Comparison of ENCODE assay signal across 9 cellular contexts in genomic region chr16:1645914-1646525, GRCh38. TPM values are rescaled to one million over a fixed set of nuclear protein-coding genes. Genes with fewer than 3 reads are reported as not detected.
DNase-seq lines count a peak whose midpoint lies in the region; ATAC-seq and TF ChIP-seq lines count a peak whose summit lies in the region.
"Had no signal": no experiment of that assay in that cellular context is flagged by ENCODE, and none has a peak within 500 bp of the region (broad histone marks: within the 10 kb centered on the region; RNA-seq: fewer than 3 reads in every experiment).

No MANE protein-coding gene starts in this region.

- no peaks in the 10 kb centered on the region for H3K9me3 Mint-ChIP-seq in CD8-positive, alpha-beta T cell
- no peaks in the 10 kb centered on the region for H3K9me3 Mint-ChIP-seq in osteocyte (ENCODE audit: unreplicated experiment)
- H3K9me3 Mint-ChIP-seq: nephron had no signal

- CTCF ChIA-PET in CD8-positive, alpha-beta T cell (lab: Charles Lee): interaction anchor here (0.9 kb wide), 1 partner anchor 33 kb away, joined by 3 read pairs; no protein-coding TSS in a partner anchor
- CTCF ChIA-PET in OCI-LY7 (lab: Charles Lee; ENCODE audit: unreplicated experiment): no interaction called here

- H3K27ac ChIP-seq in CD8-positive, alpha-beta T cell (ENCODE audit: low read depth, low read length): no peak overlapping the region
- peak overlapping the region; percentile 75 for H3K27ac ChIP-seq in OCI-LY7 (ENCODE audit: low read depth, low read length, poor library complexity, severe bottlenecking)

- POLR2A ChIA-PET in CD8-positive, alpha-beta T cell (lab: Charles Lee): interaction anchor here (0.6 kb wide), 1 partner anchor 52 kb away, joined by 3 read pairs; no protein-coding TSS in a partner anchor
- POLR2A ChIA-PET in OCI-LY7 (lab: Charles Lee): no interaction called here

- H3K27ac Mint-ChIP-seq in CD8-positive, alpha-beta T cell: peak overlapping the region; percentile 58
- peak overlapping the region; percentile 77 for H3K27ac Mint-ChIP-seq in osteocyte (ENCODE audit: unreplicated experiment)
- H3K27ac Mint-ChIP-seq: nephron had no signal

- no peak overlapping the region for H2AFZ ChIP-seq in OCI-LY7 (ENCODE audit: low read length)

- H3K36me3 ChIP-seq in CD8-positive, alpha-beta T cell (ENCODE audit: insufficient read depth, low read length): peaks cover 10% of the 10 kb centered on the region
- H3K36me3 ChIP-seq in OCI-LY7 (ENCODE audit: insufficient read depth, low read length) (peaks cover 53% of the 10 kb centered on the region), HAP-1 (replicated peaks) (peaks cover 30% of the 10 kb centered on the region)

- DNase-seq in CD8-positive, alpha-beta T cell: peak in 5 of 7 experiments; percentile 17 to 69 (median 33)
- DNase-seq in OCI-LY7 (ENCODE audit: low spot score) (no peak), osteocyte (ENCODE audit: extremely low spot score, unreplicated experiment) (no peak), GM20000 (ENCODE audit: low spot score) (no peak), HAP-1 (ENCODE audit: low spot score in 2 of 2) (no peak), retina (no peak)
- peak; percentile 41 for DNase-seq in activated naive CD4-positive, alpha-beta T cell treated with anti-CD3 and anti-CD28 coated beads, Interleukin-2, amount 50 U/mL, for 16 hours

- peaks cover 74% of the 10 kb centered on the region for H3K36me3 Mint-ChIP-seq in CD8-positive, alpha-beta T cell
- H3K36me3 Mint-ChIP-seq in osteocyte (ENCODE audit: unreplicated experiment): peaks cover 59% of the 10 kb centered on the region

- H3K4me1 ChIP-seq in CD8-positive, alpha-beta T cell (ENCODE audit: insufficient read depth, low read length): peaks cover 7% of the 10 kb centered on the region
- H3K4me1 ChIP-seq in OCI-LY7 (ENCODE audit: insufficient read depth, low read length, poor library complexity, severe bottlenecking) (peaks cover 19% of the 10 kb centered on the region), HAP-1 (no peaks in the 10 kb centered on the region)

- BruUV-seq in OCI-LY7 (replicated peaks; lab: Mats Ljungman, UMichigan): no TSS peak

- H4K20me1 ChIP-seq in OCI-LY7 (ENCODE audit: insufficient read depth, low read length): no peaks in the 10 kb centered on the region

- H3K27me3 ChIP-seq in CD8-positive, alpha-beta T cell (ENCODE audit: insufficient read depth, low read length): no peaks in the 10 kb centered on the region
- no peaks in the 10 kb centered on the region for H3K27me3 ChIP-seq in HAP-1 (ENCODE audit: low read depth)

- intact Hi-C loops in CD8-positive, alpha-beta T cell (cut with DNase I, micrococcal nuclease): loop anchor here in 1 of 2 experiments (2.0 kb wide), 1 partner anchor 41 kb away; no protein-coding TSS in a partner anchor
- intact Hi-C loops in OCI-LY7 (cut with micrococcal nuclease; ENCODE audit: unreplicated experiment): no loop called here

- H3K4me3 ChIP-seq in CD8-positive, alpha-beta T cell (ENCODE audit: low read depth, low read length): no peak overlapping the region
- H3K4me3 ChIP-seq in OCI-LY7 (ENCODE audit: low read depth, low read length, poor library complexity, severe bottlenecking): no peak overlapping the region
- H3K4me3 ChIP-seq in HAP-1: no peak overlapping the region

- in situ Hi-C loops in HAP-1 (cut with MboI; ENCODE audit: low sequenced_read_pairs): no loop called here

- no peak overlapping the region for H3K4me2 ChIP-seq in OCI-LY7 (ENCODE audit: low read length)

- TF ChIP-seq CTCF in CD8-positive, alpha-beta T cell (IDR thresholded peaks at IDR 0.05): no peak
- TF ChIP-seq CTCF in OCI-LY7 (conservative IDR thresholded peaks at IDR 0.05; ENCODE audit: low read length): no peak
- TF ChIP-seq CTCF in osteocyte (IDR thresholded peaks at IDR 0.05): no peak
- TF ChIP-seq CTCF in GM20000 (IDR thresholded peaks at IDR 0.05; ENCODE audit: extremely low read depth, missing control alignments): no peak

- no peaks in the 10 kb centered on the region for H3K9me3 ChIP-seq in CD8-positive, alpha-beta T cell (ENCODE audit: low read length)
- no peaks in the 10 kb centered on the region for H3K9me3 ChIP-seq in OCI-LY7 (ENCODE audit: low read length)
- H3K9me3 ChIP-seq in HAP-1: no peaks in the 10 kb centered on the region

- H3K27me3 Mint-ChIP-seq in CD8-positive, alpha-beta T cell (ENCODE audit: low read depth): no peaks in the 10 kb centered on the region
- no peaks in the 10 kb centered on the region for H3K27me3 Mint-ChIP-seq in osteocyte (ENCODE audit: unreplicated experiment)

- no peak overlapping the region for H3K4me3 Mint-ChIP-seq in CD8-positive, alpha-beta T cell
- H3K4me3 Mint-ChIP-seq in osteocyte (ENCODE audit: unreplicated experiment): no peak overlapping the region
- H3K4me3 Mint-ChIP-seq: nephron had no signal

- ATAC-seq in CD8-positive, alpha-beta T cell: peak; percentile 62
- no peak for ATAC-seq in HG02884 (IDR thresholded peaks at IDR 0.05; ENCODE audit: unreplicated experiment)

- H3K79me2 ChIP-seq in OCI-LY7 (ENCODE audit: insufficient read depth, low read depth, low read length): no peaks in the 10 kb centered on the region

- H3K4me1 Mint-ChIP-seq in CD8-positive, alpha-beta T cell (ENCODE audit: low read depth): peaks cover 15% of the 10 kb centered on the region
- peaks cover 20% of the 10 kb centered on the region for H3K4me1 Mint-ChIP-seq in osteocyte (ENCODE audit: unreplicated experiment)
- H3K4me1 Mint-ChIP-seq: nephron had no signal

- no peaks in the 10 kb centered on the region for H3K9me2 ChIP-seq in OCI-LY7 (ENCODE audit: insufficient read depth, low read length)

RNA-seq across cellular contexts. Expression of gene JPT2, which starts 32.1 kb away (rescaled TPM):
- 1 to 10 TPM; 1.4 to 2.8 TPM for total RNA-seq in CD8-positive, alpha-beta T cell
- total RNA-seq in OCI-LY7 (2014; rRNA removed; shearing (Covaris generic)): 48.3 and 67.4 TPM in 2 replicates
- 75.2 and 80.3 TPM in 2 replicates for total RNA-seq in OCI-LY7 (2022)
- total RNA-seq in osteocyte: 53.6 and 55.1 TPM in 2 replicates

RNA-seq across cellular contexts. Expression of gene CRAMP1, which starts 33.9 kb away (rescaled TPM):
- 10 to 100 TPM; 13.7 to 15.4 TPM for total RNA-seq in CD8-positive, alpha-beta T cell
- 9.1 and 10.5 TPM in 2 replicates for total RNA-seq in OCI-LY7 (2014; rRNA removed; shearing (Covaris generic))
- total RNA-seq in OCI-LY7 (2022): 33.6 and 33.8 TPM in 2 replicates
- 29.4 and 30.1 TPM in 2 replicates for total RNA-seq in osteocyte

RNA-seq across cellular contexts. Expression of gene IFT140, which starts 34.1 kb away (rescaled TPM):
- total RNA-seq in CD8-positive, alpha-beta T cell: 1 to 10 TPM; 5.6 to 7.5 TPM
- total RNA-seq in OCI-LY7 (2014; rRNA removed; shearing (Covaris generic)): 10.2 and 14.3 TPM in 2 replicates
- total RNA-seq in OCI-LY7 (2022): 21.2 and 21.9 TPM in 2 replicates
- 36.4 and 38.2 TPM in 2 replicates for total RNA-seq in osteocyte

RNA-seq across cellular contexts. Expression of gene MAPK8IP3, which starts 60.0 kb away (rescaled TPM):
- 100 to 1,000 TPM; 381 to 419 TPM for total RNA-seq in CD8-positive, alpha-beta T cell
- total RNA-seq in OCI-LY7 (2014; rRNA removed; shearing (Covaris generic)): 95.9 and 114 TPM in 2 replicates
- total RNA-seq in OCI-LY7 (2022) (130 and 133 TPM in 2 replicates), osteocyte (89.7 and 105 TPM in 2 replicates)

Comparison
In these comparisons a context has a peak if more than half of its experiments do, and no peak if none do; other contexts are left out.
1. DNase-seq: peak in CD8-positive, alpha-beta T cell (5 of 7) and activated naive CD4-positive, alpha-beta T cell treated with anti-CD3 and anti-CD28 coated beads, Interleukin-2, amount 50 U/mL, for 16 hours (single experiment); none in OCI-LY7 (single experiment), osteocyte (single experiment), GM20000 (single experiment), HAP-1 (0 of 2) and retina (single experiment).
2. RNA of gene JPT2, which starts 32.1 kb away (total RNA-seq): 48.3 to 80.3 TPM in OCI-LY7 and 53.6 to 55.1 TPM in osteocyte; 1.4 to 2.8 TPM in CD8-positive, alpha-beta T cell; every median in the first group is over 10 times any median in the second.